1 cellular context compared by ENCODE assay signal in genomic region chr12:25236190-25236589, GRCh38.
TF ChIP-seq lines count a peak whose summit lies in the region.

No MANE protein-coding gene starts in this region.

TF ChIP-seq in IMR-90, 13 proteins besides CTCF, POLR2A, EP300 and RAD21 (continued from another document):
- no peak for TF ChIP-seq NFE2L2 (IDR thresholded peaks at IDR 0.05; ENCODE audit: low read depth, low read length)
